Comparison of ENCODE assay signal across 9 cellular contexts in the genomic region with DNA sequence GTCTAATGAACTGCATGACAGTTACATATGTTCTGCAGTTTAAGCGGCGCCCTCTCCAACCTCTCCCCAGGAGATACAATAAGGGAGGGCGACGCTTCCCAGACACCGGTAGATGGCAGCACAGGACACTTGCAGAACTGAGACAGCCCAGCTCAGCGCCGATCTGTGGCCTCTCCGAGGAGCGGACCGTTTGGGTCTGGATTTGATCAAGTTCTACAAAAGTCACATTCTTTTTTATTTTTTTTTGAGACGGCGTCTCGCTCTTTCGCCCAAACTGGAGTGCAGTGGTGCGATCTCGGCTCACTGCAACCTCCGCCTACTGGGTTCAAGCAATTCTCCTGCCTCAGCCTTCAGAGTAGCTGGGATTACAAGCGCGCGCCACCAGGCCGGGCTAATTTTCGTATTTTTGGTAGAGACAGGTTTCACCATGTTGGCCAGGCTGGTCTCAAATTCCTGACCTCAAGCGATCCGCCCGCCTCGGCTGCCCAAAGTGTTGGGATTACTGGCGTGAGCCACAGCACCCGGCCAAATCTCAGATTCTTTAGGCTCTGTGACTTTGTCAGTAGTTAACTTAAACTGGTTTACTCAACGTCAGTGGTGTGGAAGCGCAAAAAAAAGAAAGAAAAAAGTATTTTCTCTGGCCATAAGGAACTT. TPM values are rescaled to one million over a fixed set of nuclear protein-coding genes. Genes with fewer than 3 reads are reported as not detected.
DNase-seq lines count a peak whose midpoint lies in the region; ATAC-seq, FAIRE-seq and TF ChIP-seq lines count a peak whose summit lies in the region.
"Had no signal": no experiment of that assay in that cellular context is flagged by ENCODE, and none has a peak within 500 bp of the region (broad histone marks: within the 10 kb centered on the region; RNA-seq: fewer than 3 reads in every experiment).

No MANE protein-coding gene starts in this region.

- peaks cover 33% of the 10 kb centered on the region for H3K4me1 ChIP-seq in CD8-positive, alpha-beta memory T cell (ENCODE audit: insufficient read depth, low read length)
- H3K4me1 ChIP-seq in NT2/D1 (ENCODE audit: insufficient read depth, insufficient read length) (peaks cover 12% of the 10 kb centered on the region), endothelial cell of umbilical vein (ENCODE audit: control insufficient read depth, extremely low read depth, insufficient read depth, low read length) (peaks cover 31% of the 10 kb centered on the region)

- FAIRE-seq in endothelial cell of umbilical vein (lab: Jason Lieb, UNC): peak; percentile 99
- FAIRE-seq: frontal cortex had no signal

- peak; percentile 92 for TF ChIP-seq CTCF in endothelial cell of umbilical vein (IDR thresholded peaks at IDR 0.05; ENCODE audit: extremely low read depth in 1 of 2, insufficient read depth in 1 of 2, low read depth in 1 of 2, low read length in 2 of 2)

- H3K36me3 ChIP-seq in CD8-positive, alpha-beta memory T cell (ENCODE audit: insufficient read depth, low read length): no peaks in the 10 kb centered on the region
- H3K36me3 ChIP-seq in NT2/D1 (ENCODE audit: insufficient read depth, insufficient read length, low read length) (no peaks in the 10 kb centered on the region), endothelial cell of umbilical vein (ENCODE audit: control insufficient read depth in 2 of 2, extremely low read depth in 1 of 2, insufficient read depth in 2 of 2, low read length in 2 of 2) (no peaks in the 10 kb centered on the region)

- peak overlapping the region; percentile 85 for H3K4me2 ChIP-seq in endothelial cell of umbilical vein (ENCODE audit: insufficient read depth, low read length)

- peaks cover 0 to 2% (median 0%) of the 10 kb centered on the region in 3 donors for H3K36me3 Mint-ChIP-seq in CD8-positive, alpha-beta memory T cell

- peak overlapping the region; percentile 83 for H2AFZ ChIP-seq in endothelial cell of umbilical vein (ENCODE audit: low read depth, low read length)

- peak overlapping the region; percentile 92 to 100 (median 96) for H3K27ac Mint-ChIP-seq in CD8-positive, alpha-beta memory T cell

- peak overlapping the region; percentile 71 for H3K9ac ChIP-seq in NT2/D1 (ENCODE audit: insufficient read length, low read depth)
- no peak overlapping the region for H3K9ac ChIP-seq in endothelial cell of umbilical vein (replicated peaks; ENCODE audit: extremely low read depth, insufficient read depth, low read length)

- no TSS peak for BruUV-seq in endothelial cell of umbilical vein (replicated peaks; lab: Mats Ljungman, UMichigan)

- H3K27me3 Mint-ChIP-seq in CD8-positive, alpha-beta memory T cell: peaks cover 0 to 1% of the 10 kb centered on the region in 2 donors

- H3K27me3 ChIP-seq in CD8-positive, alpha-beta memory T cell (ENCODE audit: insufficient read depth, low read length, poor library complexity, severe bottlenecking): no peaks in the 10 kb centered on the region
- H3K27me3 ChIP-seq in NT2/D1 (ENCODE audit: insufficient read depth, insufficient read length): no peaks in the 10 kb centered on the region
- H3K27me3 ChIP-seq in endothelial cell of umbilical vein (ENCODE audit: control insufficient read depth in 2 of 2, insufficient read depth in 2 of 2, low read length in 2 of 2): no peaks in the 10 kb centered on the region

- no peaks in the 10 kb centered on the region for H3K9me1 ChIP-seq in endothelial cell of umbilical vein (replicated peaks; ENCODE audit: control insufficient read depth, extremely low read depth, insufficient read depth, low read length)

- POLR2A ChIA-PET in CD8-positive, alpha-beta memory T cell (lab: Charles Lee): interaction anchor here (0.6 kb wide), 1 partner anchor 515 kb away, joined by 4 read pairs; no protein-coding TSS in a partner anchor
- POLR2A ChIA-PET in endothelial cell of umbilical vein (lab: Charles Lee): no interaction called here

- peaks cover 6% of the 10 kb centered on the region for H3K79me2 ChIP-seq in endothelial cell of umbilical vein (ENCODE audit: control insufficient read depth, insufficient read depth, low read length)

- H3K4me1 Mint-ChIP-seq in CD8-positive, alpha-beta memory T cell: peaks cover 38 to 45% (median 42%) of the 10 kb centered on the region in 3 donors

- dilution Hi-C loops in endothelial cell of umbilical vein (cut with MboI; ENCODE audit: extremely low pct_ligation_motif_present, low sequenced_read_pairs): no loop called here

- ATAC-seq in GM21360 (IDR thresholded peaks at IDR 0.05; ENCODE audit: unreplicated experiment): peak; percentile 38

- peak overlapping the region; percentile 82 for H3K27ac ChIP-seq in CD8-positive, alpha-beta memory T cell (ENCODE audit: low read depth, low read length)
- H3K27ac ChIP-seq in endothelial cell of umbilical vein (ENCODE audit: insufficient read depth, low read depth, low read length): no peak overlapping the region

- no peaks in the 10 kb centered on the region for H4K20me1 ChIP-seq in endothelial cell of umbilical vein (replicated peaks; ENCODE audit: control insufficient read depth, extremely low read depth, insufficient read depth, low read length)

- H3K4me3 ChIP-seq in CD8-positive, alpha-beta memory T cell (ENCODE audit: low read length): peak overlapping the region; percentile 61
- H3K4me3 ChIP-seq in NT2/D1 (ENCODE audit: insufficient read length, low read depth) (peak overlapping the region; percentile 54), endothelial cell of umbilical vein (replicated peaks in 1 of 3; ENCODE audit: insufficient read depth in 1 of 3, low read depth in 1 of 3, low read length in 3 of 3) (peak overlapping the region in 2 of 3 experiments; percentile 53 to 67)

- TF ChIP-seq POLR2A in endothelial cell of umbilical vein (IDR thresholded peaks at IDR 0.05; ENCODE audit: low read depth, low read length): no peak

- H3K9me3 Mint-ChIP-seq in CD8-positive, alpha-beta memory T cell: no peaks in the 10 kb centered on the region

- no peaks in the 10 kb centered on the region for H3K9me3 ChIP-seq in CD8-positive, alpha-beta memory T cell (ENCODE audit: low read length)
- no peaks in the 10 kb centered on the region for H3K9me3 ChIP-seq in NT2/D1 (ENCODE audit: insufficient read depth, low read length)
- no peaks in the 10 kb centered on the region for H3K9me3 ChIP-seq in endothelial cell of umbilical vein (replicated peaks; ENCODE audit: control insufficient read depth, insufficient read depth, low read length)

- CTCF ChIA-PET in CD8-positive, alpha-beta memory T cell (lab: Charles Lee): interaction anchor here (0.6 to 5.2 kb wide), 18 partner anchors 10 to 543 kb away, joined by 3 to 50 read pairs (median 4); partner anchors contain the start of genes PIGO, RUSC2, STOML2 and UNC13B
- CTCF ChIA-PET in endothelial cell of umbilical vein (lab: Charles Lee): interaction anchor here (0.6 to 4.6 kb wide), 34 partner anchors 13 to 447 kb away, joined by 3 to 109 read pairs (median 4); partner anchors contain the start of gene UNC13B

- intact Hi-C loops in endothelial cell of umbilical vein (cut with micrococcal nuclease): loop anchor here (1.0 to 2.0 kb wide), 7 partner anchors 45 to 437 kb away; partner anchors contain the start of genes DNAJB5 and UNC13B

- DNase-seq in CD8-positive, alpha-beta memory T cell: peak; percentile 82 to 92 (median 83)
- DNase-seq in HUDEP-2 (lab: John Stamatoyannopoulos, UW; ENCODE audit: unreplicated experiment in 76 of 76): peak in 71 of 76 experiments; percentile 33 to 90 (median 74)
- peak; percentile 86 for DNase-seq in NT2/D1 (ENCODE audit: low read depth, low spot score)
- DNase-seq in activated CD8-positive, alpha-beta memory T cell treated with anti-CD3 and anti-CD28 coated beads, Interleukin-2, amount 50 U/mL, for 24 hours (ENCODE audit: extremely low read depth): peak; percentile 69
- DNase-seq in endothelial cell of umbilical vein (ENCODE audit: low read depth, low spot score): peak; percentile 88
- peak; percentile 85 for DNase-seq in middle frontal gyrus (ENCODE audit: extremely low spot score, low spot score)
- DNase-seq in stimulated activated CD8-positive, alpha-beta memory T cell treated with anti-CD3 and anti-CD28 coated beads, Interleukin-2, amount 100 ng/mL, for 1 hour (ENCODE audit: low read depth in 2 of 2): peak; percentile 70 to 76

- H3K4me3 Mint-ChIP-seq in CD8-positive, alpha-beta memory T cell: peak overlapping the region; percentile 86 to 97 (median 89)

RNA-seq across cellular contexts. Expression of gene ATOSB, which starts 1.4 kb away (rescaled TPM):
- 1 to 10 TPM; 4.4 to 6.3 TPM for total RNA-seq in CD8-positive, alpha-beta memory T cell
- polyA plus RNA-seq in CD8-positive, alpha-beta memory T cell: 6.4 TPM
- 34.7 and 39.4 TPM in 2 replicates for total RNA-seq in endothelial cell of umbilical vein
- polyA plus RNA-seq in endothelial cell of umbilical vein: 58.0 and 69.6 TPM in 2 replicates
- polyA plus RNA-seq in endothelial cell of umbilical vein (2011; cell fraction: cytosol; rRNA removed): 40.5 and 44.3 TPM in 2 replicates
- 63.3 and 68.1 TPM in 2 replicates for polyA plus RNA-seq in endothelial cell of umbilical vein (2011; cell fraction: nucleus; rRNA removed)
- 39.3 and 47.8 TPM in 2 replicates for polyA plus RNA-seq in endothelial cell of umbilical vein (2012)
- polyA minus RNA-seq in endothelial cell of umbilical vein: 36.1 and 38.5 TPM in 2 replicates
- 3.2 TPM for polyA minus RNA-seq in endothelial cell of umbilical vein (2011; cell fraction: cytosol; rRNA and poly(A)+ RNA removed)
- 13.1 and 14.2 TPM in 2 replicates for polyA minus RNA-seq in endothelial cell of umbilical vein (2011; cell fraction: nucleus; rRNA and poly(A)+ RNA removed)

RNA-seq across cellular contexts. Expression of gene STOML2, which starts 14.1 kb away (rescaled TPM):
- 100 to 1,000 TPM; 258 to 271 TPM for total RNA-seq in CD8-positive, alpha-beta memory T cell
- polyA plus RNA-seq in CD8-positive, alpha-beta memory T cell: 88.9 TPM
- total RNA-seq in endothelial cell of umbilical vein: 142 and 144 TPM in 2 replicates
- 187 and 206 TPM in 2 replicates for polyA plus RNA-seq in endothelial cell of umbilical vein
- polyA plus RNA-seq in endothelial cell of umbilical vein (2011; cell fraction: cytosol; rRNA removed): 186 and 208 TPM in 2 replicates
- 142 and 153 TPM in 2 replicates for polyA plus RNA-seq in endothelial cell of umbilical vein (2011; cell fraction: nucleus; rRNA removed)
- polyA plus RNA-seq in endothelial cell of umbilical vein (2012): 155 and 168 TPM in 2 replicates
- 80.6 and 98.1 TPM in 2 replicates for polyA minus RNA-seq in endothelial cell of umbilical vein
- 36.0 TPM for polyA minus RNA-seq in endothelial cell of umbilical vein (2011; cell fraction: cytosol; rRNA and poly(A)+ RNA removed)
- polyA minus RNA-seq in endothelial cell of umbilical vein (2011; cell fraction: nucleus; rRNA and poly(A)+ RNA removed): 21.5 and 27.6 TPM in 2 replicates

RNA-seq across cellular contexts. Expression of gene PIGO, which starts 20.6 kb away (rescaled TPM):
- total RNA-seq in CD8-positive, alpha-beta memory T cell: 10 to 100 TPM; 31.7 to 32.1 TPM
- 26.4 TPM for polyA plus RNA-seq in CD8-positive, alpha-beta memory T cell
- total RNA-seq in endothelial cell of umbilical vein: 17.7 and 23.5 TPM in 2 replicates
- 27.3 and 29.8 TPM in 2 replicates for polyA plus RNA-seq in endothelial cell of umbilical vein
- polyA plus RNA-seq in endothelial cell of umbilical vein (2011; cell fraction: cytosol; rRNA removed): 15.6 and 15.7 TPM in 2 replicates
- 37.9 and 39.9 TPM in 2 replicates for polyA plus RNA-seq in endothelial cell of umbilical vein (2011; cell fraction: nucleus; rRNA removed)
- polyA plus RNA-seq in endothelial cell of umbilical vein (2012): 12.1 and 16.4 TPM in 2 replicates
- polyA minus RNA-seq in endothelial cell of umbilical vein: 26.8 and 30.7 TPM in 2 replicates
- 17.0 TPM for polyA minus RNA-seq in endothelial cell of umbilical vein (2011; cell fraction: cytosol; rRNA and poly(A)+ RNA removed)
- polyA minus RNA-seq in endothelial cell of umbilical vein (2011; cell fraction: nucleus; rRNA and poly(A)+ RNA removed): 14.3 and 21.3 TPM in 2 replicates

RNA-seq across cellular contexts. Expression of gene FANCG, which starts 37.3 kb away (rescaled TPM):
- 10 to 100 TPM; 90.6 to 95.4 TPM for total RNA-seq in CD8-positive, alpha-beta memory T cell
- 10.0 TPM for polyA plus RNA-seq in CD8-positive, alpha-beta memory T cell
- total RNA-seq in endothelial cell of umbilical vein: 50.0 and 58.0 TPM in 2 replicates
- polyA plus RNA-seq in endothelial cell of umbilical vein: 26.5 and 31.6 TPM in 2 replicates
- polyA plus RNA-seq in endothelial cell of umbilical vein (2011; cell fraction: cytosol; rRNA removed): 25.1 and 25.9 TPM in 2 replicates
- 136 and 163 TPM in 2 replicates for polyA plus RNA-seq in endothelial cell of umbilical vein (2011; cell fraction: nucleus; rRNA removed)
- 34.0 and 48.0 TPM in 2 replicates for polyA plus RNA-seq in endothelial cell of umbilical vein (2012)
- polyA minus RNA-seq in endothelial cell of umbilical vein: 31.6 and 38.1 TPM in 2 replicates
- polyA minus RNA-seq in endothelial cell of umbilical vein (2011; cell fraction: cytosol; rRNA and poly(A)+ RNA removed): 33.4 TPM
- polyA minus RNA-seq in endothelial cell of umbilical vein (2011; cell fraction: nucleus; rRNA and poly(A)+ RNA removed): 38.6 and 53.9 TPM in 2 replicates

RNA-seq across cellular contexts. Expression of gene VCP, which starts 44.6 kb away (rescaled TPM):
- 100 to 1,000 TPM; 309 to 323 TPM for total RNA-seq in CD8-positive, alpha-beta memory T cell
- polyA plus RNA-seq in CD8-positive, alpha-beta memory T cell: 195 TPM
- total RNA-seq in endothelial cell of umbilical vein: 450 and 493 TPM in 2 replicates
- polyA plus RNA-seq in endothelial cell of umbilical vein: 310 and 349 TPM in 2 replicates
- 326 and 364 TPM in 2 replicates for polyA plus RNA-seq in endothelial cell of umbilical vein (2011; cell fraction: cytosol; rRNA removed)
- polyA plus RNA-seq in endothelial cell of umbilical vein (2011; cell fraction: nucleus; rRNA removed): 575 and 655 TPM in 2 replicates
- polyA plus RNA-seq in endothelial cell of umbilical vein (2012): 540 and 568 TPM in 2 replicates
- 905 and 912 TPM in 2 replicates for polyA minus RNA-seq in endothelial cell of umbilical vein
- polyA minus RNA-seq in endothelial cell of umbilical vein (2011; cell fraction: cytosol; rRNA and poly(A)+ RNA removed): 223 TPM
- polyA minus RNA-seq in endothelial cell of umbilical vein (2011; cell fraction: nucleus; rRNA and poly(A)+ RNA removed): 389 and 396 TPM in 2 replicates
